Comparison of ENCODE assay signal across 9 cellular contexts in the genomic region with DNA sequence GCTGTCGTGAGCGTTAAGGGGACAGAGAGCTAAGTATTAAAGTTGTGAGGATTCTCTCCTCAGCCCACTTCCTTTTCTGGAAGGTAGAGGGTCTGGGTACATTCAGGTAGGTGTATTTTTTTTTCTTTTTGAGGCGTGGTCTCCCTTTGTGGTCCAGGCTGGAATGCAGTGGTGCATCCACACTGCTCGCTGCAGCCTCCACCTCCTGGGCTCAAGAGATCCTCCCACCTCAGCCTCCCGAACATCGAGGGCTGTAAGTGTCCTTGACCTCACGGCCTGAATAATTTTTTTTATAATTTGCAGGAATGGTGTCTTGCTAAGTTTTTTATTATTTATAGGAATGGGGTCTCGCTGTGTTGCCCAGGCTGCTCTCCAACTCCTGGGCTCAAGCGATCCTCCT. TPM values are rescaled to one million over a fixed set of nuclear protein-coding genes. Genes with fewer than 3 reads are reported as not detected.
A peak's percentile ranks its signal among the peaks of the same experiment; 100 is the strongest.
DNase-seq lines count a peak whose midpoint lies in the region; ATAC-seq and TF ChIP-seq lines count a peak whose summit lies in the region.
"Had no signal": no experiment of that assay in that cellular context is flagged by ENCODE, and none has a peak within 500 bp of the region (broad histone marks: within the 10 kb centered on the region; RNA-seq: fewer than 3 reads in every experiment).

No MANE protein-coding gene starts in this region.

- TF ChIP-seq CTCF in DOHH2 (IDR thresholded peaks at IDR 0.05; ENCODE audit: low read depth, low read length, poor library complexity, severe bottlenecking) = no peak
- TF ChIP-seq CTCF in Panc1 (IDR thresholded peaks at IDR 0.05) = no peak
- no peak for TF ChIP-seq CTCF in esophagus muscularis mucosa (IDR thresholded peaks at IDR 0.05)
- no peak for TF ChIP-seq CTCF in prostate gland (IDR thresholded peaks at IDR 0.05)
- TF ChIP-seq CTCF in GM13977 (IDR thresholded peaks at IDR 0.05; ENCODE audit: extremely low read depth, insufficient read depth, missing control alignments) = no peak

- no peaks in the 10 kb centered on the region for H3F3A ChIP-seq in DOHH2 (ENCODE audit: control insufficient read depth, insufficient read depth)

- CTCF ChIA-PET in Panc1 (lab: Charles Lee) = no interaction called here

- H3K36me3 ChIP-seq in DOHH2 (ENCODE audit: control insufficient read depth, low read length) (peaks cover 51% of the 10 kb centered on the region), Panc1 (ENCODE audit: control insufficient read depth, insufficient read depth, low read length) (peaks cover 17% of the 10 kb centered on the region), esophagus muscularis mucosa (peaks cover 31 to 46% (median 37%) of the 10 kb centered on the region in 4 donors), prostate gland (no peaks in the 10 kb centered on the region)

- peaks cover 37% of the 10 kb centered on the region for H3K79me2 ChIP-seq in DOHH2 (ENCODE audit: control insufficient read depth, low read length)

- H3K27ac ChIP-seq in DOHH2 (ENCODE audit: low read depth, low read length) (peak overlapping the region; percentile 14), Panc1 (ENCODE audit: low read length) (peak overlapping the region; percentile 86), esophagus muscularis mucosa (replicated peaks in 1 of 4) (no peak overlapping the region), prostate gland (no peak overlapping the region)

- TF ChIP-seq POLR2A in esophagus muscularis mucosa (IDR thresholded peaks at IDR 0.05; ENCODE audit: low read depth) (no peak), prostate gland (IDR thresholded peaks at IDR 0.05) (no peak)

- H3K4me3 ChIP-seq in DOHH2 (ENCODE audit: low read length) (peak overlapping the region; percentile 80), Panc1 (ENCODE audit: low read depth in 2 of 2, low read length in 2 of 2) (peak overlapping the region; percentile 78 to 85), esophagus muscularis mucosa (peak overlapping the region; percentile 75 to 95 (median 82)), prostate gland (peak overlapping the region; percentile 58 to 64)

- peaks cover 11% of the 10 kb centered on the region for H3K27me3 ChIP-seq in DOHH2 (ENCODE audit: control insufficient read depth, low read length)
- no peaks in the 10 kb centered on the region for H3K27me3 ChIP-seq in Panc1 (ENCODE audit: control insufficient read depth, insufficient read depth, low read length)
- no peaks in the 10 kb centered on the region for H3K27me3 ChIP-seq in esophagus muscularis mucosa
- no peaks in the 10 kb centered on the region for H3K27me3 ChIP-seq in prostate gland (replicated peaks; ENCODE audit: insufficient read depth)

- intact Hi-C loops in Panc1 (cut with micrococcal nuclease; ENCODE audit: unreplicated experiment) (no loop called here), esophagus muscularis mucosa (cut with DNase I) (no loop called here), prostate gland (cut with DNase I) (loop anchor here (2.0 kb wide), 1 partner anchor 18 kb away; the partner anchor contains the start of gene EP400)

- ATAC-seq in Panc1 (no peak), GM21367 (IDR thresholded peaks at IDR 0.05; ENCODE audit: unreplicated experiment) (no peak)

- DNase-seq in Panc1 (ENCODE audit: low read depth, low spot score) (no peak), esophagus muscularis mucosa (ENCODE audit: extremely low spot score) (no peak), prostate gland (ENCODE audit: low spot score) (no peak), GM13977 (ENCODE audit: low spot score) (no peak), HK-2 (ENCODE audit: unreplicated experiment) (no peak), putamen (ENCODE audit: low spot score) (no peak)
- DNase-seq: NCI-H1436 had no signal

- POLR2A ChIA-PET in Panc1 (lab: Charles Lee) = interaction anchor here (0.7 kb wide), 1 partner anchor 333 kb away, joined by 3 read pairs; no protein-coding TSS in a partner anchor

- peaks cover 7% of the 10 kb centered on the region; the same call in 1 of the 2 replicates for H4K20me1 ChIP-seq in DOHH2 (ENCODE audit: control insufficient read depth, insufficient read depth, low read depth, low read length)

- 87% methylated on average over 6 of the region's 9 CpGs for WGBS in esophagus muscularis mucosa
- WGBS in prostate gland = 87% methylated on average over 9 of the region's 9 CpGs

- no peak for TF ChIP-seq EP300 in esophagus muscularis mucosa (IDR thresholded peaks at IDR 0.05)

- H3K4me1 ChIP-seq in DOHH2 (ENCODE audit: control insufficient read depth, low read length) (peaks cover 19% of the 10 kb centered on the region), Panc1 (ENCODE audit: control insufficient read depth, insufficient read depth, low read length) (no peaks in the 10 kb centered on the region), esophagus muscularis mucosa (peaks cover 16 to 32% (median 31%) of the 10 kb centered on the region in 4 donors), prostate gland (replicated peaks) (no peaks in the 10 kb centered on the region)

- peak overlapping the region; percentile 87 for H3K4me2 ChIP-seq in DOHH2 (ENCODE audit: low read length)

- no peaks in the 10 kb centered on the region for H3K9me2 ChIP-seq in DOHH2 (replicated peaks; ENCODE audit: control insufficient read depth, low read length)

- in situ Hi-C loops in Panc1 (cut with HindIII; ENCODE audit: low pct_unique_long_range_greater_than_20kb, low sequenced_read_pairs) (no loop called here), GM13977 (cut with MboI; ENCODE audit: low pct_unique_long_range_greater_than_20kb, low sequenced_read_pairs, unreplicated experiment) (no loop called here)

- H3K9me3 ChIP-seq in DOHH2 (ENCODE audit: control insufficient read depth, insufficient read depth, low read length) (no peaks in the 10 kb centered on the region), Panc1 (ENCODE audit: control insufficient read depth, insufficient read depth, low read depth, low read length) (no peaks in the 10 kb centered on the region), esophagus muscularis mucosa (no peaks in the 10 kb centered on the region), prostate gland (no peaks in the 10 kb centered on the region)

- BruUV-seq in Panc1 (replicated peaks; lab: Mats Ljungman, UMichigan) = no TSS peak

RNA-seq across cellular contexts. Expression of gene PUS1, which starts 1.4 kb away (rescaled TPM):
- total RNA-seq in Panc1 (2021; ENCODE audit: unreplicated experiment) (108 TPM), esophagus muscularis mucosa (10 to 100 TPM; 14.7 to 23.3 (median 19.5) TPM), prostate gland (10 to 100 TPM; 17.4 to 17.8 TPM)
- polyA plus RNA-seq in Panc1 (2012; ENCODE audit: insufficient read length) = 110 TPM

RNA-seq across cellular contexts. Expression of gene EP400, which starts 19.2 kb away (rescaled TPM):
- total RNA-seq in Panc1 (2021; ENCODE audit: unreplicated experiment) (59.4 TPM), esophagus muscularis mucosa (10 to 100 TPM; 16.9 to 31.1 (median 22.4) TPM), prostate gland (10 to 100 TPM; 22.3 to 46.2 TPM)
- polyA plus RNA-seq in Panc1 (2012; ENCODE audit: insufficient read length) = 36.9 TPM

RNA-seq across cellular contexts. Expression of gene ULK1, which starts 36.1 kb away (rescaled TPM):
- 72.1 TPM for total RNA-seq in Panc1 (2021; ENCODE audit: unreplicated experiment)
- 92.3 TPM for polyA plus RNA-seq in Panc1 (2012; ENCODE audit: insufficient read length)
- 10 to 100 TPM; 18.4 to 37.5 (median 26.9) TPM for total RNA-seq in esophagus muscularis mucosa
- 10 to 100 TPM; 26.2 to 62.5 TPM for total RNA-seq in prostate gland

Comparison
In these comparisons a context has a peak if more than half of its experiments do, and no peak if none do; other contexts are left out.
1. H3K27ac ChIP-seq: peak in DOHH2 (single experiment) and Panc1 (single experiment); none in esophagus muscularis mucosa (0 of 4) and prostate gland (0 of 2).
2. Peak in every context shown above with its lines, with median percentiles within 50 percentile points of each other: H3K4me3 ChIP-seq.